13 cellular contexts compared by ENCODE assay signal in genomic region chr6:169832247-169832948, GRCh38.
A peak's percentile ranks its signal among the peaks of the same experiment; 100 is the strongest.
DNase-seq lines count a peak whose midpoint lies in the region; FAIRE-seq and TF ChIP-seq lines count a peak whose summit lies in the region.
"Had no signal": no experiment of that assay in that cellular context is flagged by ENCODE, and none has a peak within 500 bp of the region (broad histone marks: within the 10 kb centered on the region; RNA-seq: fewer than 3 reads in every experiment).

No MANE protein-coding gene starts in this region.

- POLR2A ChIA-PET in MCF 10A (lab: Yijun Ruan, JAX): interaction anchor here (0.9 to 1.3 kb wide), 3 partner anchors 42 to 685 kb away, joined by 4 to 12 read pairs (median 5); no protein-coding TSS in a partner anchor

- dilution Hi-C loops in mammary epithelial cell (cut with HindIII; ENCODE audit: low sequenced_read_pairs): loop anchor here (10.0 to 25.0 kb wide), 3 partner anchors 132 to 432 kb away; no protein-coding TSS in a partner anchor

- in situ Hi-C loops in mammary epithelial cell (cut with MboI; ENCODE audit: low sequenced_read_pairs in 2 of 2): loop anchor here in 1 of 2 donors (25.0 kb wide), 1 partner anchor 455 kb away; the partner anchor contains the start of gene DLL1

- CTCF ChIA-PET in mammary epithelial cell (lab: Charles Lee; ENCODE audit: low non-redundant PET) (interaction anchor here (0.6 to 1.3 kb wide), 5 partner anchors 28 to 460 kb away, joined by 4 to 21 read pairs (median 5); partner anchors contain the start of gene DLL1), MCF 10A (lab: Yijun Ruan, JAX) (interaction anchor here (0.6 to 3.8 kb wide), 51 partner anchors 9 to 876 kb away, joined by 3 to 65 read pairs (median 4); partner anchors contain the start of genes DLL1 and PSMB1)

- FAIRE-seq in bronchial epithelial cell (lab: Jason Lieb, UNC): no peak
- FAIRE-seq: HTR-8/SVneo had no signal

- H3K4me3 Mint-ChIP-seq in MCF 10A (ENCODE audit: unreplicated experiment) (no peak overlapping the region), type B pancreatic cell (peak overlapping the region; percentile 9), neural progenitor cell (no peak overlapping the region)
- H3K4me3 Mint-ChIP-seq: stimulated activated effector memory CD8-positive, alpha-beta T cell treated with anti-CD3 and anti-CD28 coated beads, Interleukin-12 subunit alpha, Interleukin-12 subunit beta, amount 100 ng/mL, for 72 hours had no signal

- H3K9me3 ChIP-seq in mammary epithelial cell (replicated peaks; ENCODE audit: insufficient read depth, low read length): no peaks in the 10 kb centered on the region
- no peaks in the 10 kb centered on the region for H3K9me3 ChIP-seq in neural progenitor cell (ENCODE audit: low read depth)
- H3K9me3 ChIP-seq: sigmoid colon had no signal

- H3K36me3 Mint-ChIP-seq in MCF 10A (ENCODE audit: insufficient read depth, unreplicated experiment): no peaks in the 10 kb centered on the region
- no peaks in the 10 kb centered on the region for H3K36me3 Mint-ChIP-seq in type B pancreatic cell
- no peaks in the 10 kb centered on the region for H3K36me3 Mint-ChIP-seq in neural progenitor cell
- H3K36me3 Mint-ChIP-seq: stimulated activated effector memory CD8-positive, alpha-beta T cell treated with anti-CD3 and anti-CD28 coated beads, Interleukin-12 subunit alpha, Interleukin-12 subunit beta, amount 100 ng/mL, for 72 hours had no signal

- BruUV-seq in mammary epithelial cell (replicated peaks; lab: Mats Ljungman, UMichigan) (no TSS peak), MCF 10A (replicated peaks; lab: Mats Ljungman, UMichigan) (no TSS peak)

- H3K36me3 ChIP-seq in mammary epithelial cell (ENCODE audit: insufficient read depth, low read length) (no peaks in the 10 kb centered on the region), bronchial epithelial cell (ENCODE audit: control insufficient read depth, insufficient read depth, low read length) (no peaks in the 10 kb centered on the region), neural progenitor cell (no peaks in the 10 kb centered on the region)
- H3K36me3 ChIP-seq: sigmoid colon had no signal

- intact Hi-C loops in mammary epithelial cell (cut with micrococcal nuclease) (loop anchor here (5.0 to 10.0 kb wide), 5 partner anchors 312 to 542 kb away; partner anchors contain the start of gene FAM120B), MCF 10A (cut with micrococcal nuclease) (loop anchor here (5.0 to 10.0 kb wide), 2 partner anchors 102 to 875 kb away; no protein-coding TSS in a partner anchor)

- H3K9ac ChIP-seq in mammary epithelial cell (ENCODE audit: insufficient read depth, low read length) (no peak overlapping the region), neural progenitor cell (no peak overlapping the region)

- H4K20me1 ChIP-seq in mammary epithelial cell (ENCODE audit: insufficient read depth, low read length) (no peaks in the 10 kb centered on the region), neural progenitor cell (ENCODE audit: low read depth) (no peaks in the 10 kb centered on the region)

- TF ChIP-seq CTCF in mammary epithelial cell (conservative IDR thresholded peaks at IDR 0.05 in 1 of 2, IDR thresholded peaks at IDR 0.05 in 1 of 2; ENCODE audit: extremely low read depth in 1 of 2, insufficient read depth in 1 of 2, low read depth in 1 of 2, low read length in 2 of 2): no peak
- TF ChIP-seq CTCF in MCF 10A (IDR thresholded peaks at IDR 0.05; ENCODE audit: unreplicated experiment): no peak
- no peak for TF ChIP-seq CTCF in bronchial epithelial cell (IDR thresholded peaks at IDR 0.05; ENCODE audit: insufficient read depth, low read length, severe bottlenecking)
- no peak for TF ChIP-seq CTCF in type B pancreatic cell (conservative IDR thresholded peaks at IDR 0.05)
- TF ChIP-seq CTCF in neural progenitor cell (IDR thresholded peaks at IDR 0.05): no peak

- H3K79me2 ChIP-seq in mammary epithelial cell (ENCODE audit: insufficient read depth, low read length) (no peaks in the 10 kb centered on the region), neural progenitor cell (ENCODE audit: low read depth) (no peaks in the 10 kb centered on the region)

- H2AFZ ChIP-seq in mammary epithelial cell (ENCODE audit: low read depth, low read length) (peak overlapping the region; percentile 36), neural progenitor cell (replicated peaks) (no peak overlapping the region)

- H3K9me3 Mint-ChIP-seq in MCF 10A (ENCODE audit: unreplicated experiment) (no peaks in the 10 kb centered on the region), type B pancreatic cell (peaks cover 6% of the 10 kb centered on the region), neural progenitor cell (peaks cover 6% of the 10 kb centered on the region)
- H3K9me3 Mint-ChIP-seq: stimulated activated effector memory CD8-positive, alpha-beta T cell treated with anti-CD3 and anti-CD28 coated beads, Interleukin-12 subunit alpha, Interleukin-12 subunit beta, amount 100 ng/mL, for 72 hours had no signal

- no peak for DNase-seq in mammary epithelial cell
- no peak for DNase-seq in MCF 10A (ENCODE audit: unreplicated experiment)
- DNase-seq in bronchial epithelial cell (ENCODE audit: low read depth): peak; percentile 77
- DNase-seq in kidney glomerular epithelial cell (lab: John Stamatoyannopoulos, UW): peak; percentile 32
- no peak for DNase-seq in type B pancreatic cell (ENCODE audit: extremely low spot score, unreplicated experiment)
- no peak for DNase-seq in NCI-H187 treated with DMSO at 0.1 percent for 48 hours (lab: John Stamatoyannopoulos, UW)
- DNase-seq in HCEC 1CT: no peak
- no peak for DNase-seq in neural progenitor cell (ENCODE audit: low spot score)
- DNase-seq: DMS 273 treated with DMSO at 0.1 percent for 48 hours, MM.1S had no signal

- H3K27ac Mint-ChIP-seq in MCF 10A (ENCODE audit: low read depth, unreplicated experiment) (no peak overlapping the region), type B pancreatic cell (no peak overlapping the region), neural progenitor cell (no peak overlapping the region)

- H3K4me3 ChIP-seq in mammary epithelial cell (replicated peaks in 1 of 3; ENCODE audit: insufficient read depth in 1 of 3, low read depth in 2 of 3, low read length in 3 of 3) (no peak overlapping the region), bronchial epithelial cell (ENCODE audit: low read depth, low read length) (no peak overlapping the region), neural progenitor cell (no peak overlapping the region)
- H3K4me3 ChIP-seq: sigmoid colon had no signal

- no peaks in the 10 kb centered on the region for H3K27me3 ChIP-seq in mammary epithelial cell (ENCODE audit: insufficient read depth, low read length)
- no peaks in the 10 kb centered on the region for H3K27me3 ChIP-seq in bronchial epithelial cell (ENCODE audit: control insufficient read depth, insufficient read depth, low read length)
- H3K27me3 ChIP-seq in neural progenitor cell: peaks cover 14% of the 10 kb centered on the region

- H3F3A ChIP-seq in neural progenitor cell (ENCODE audit: low read depth): no peaks in the 10 kb centered on the region

- H3K4me1 ChIP-seq in mammary epithelial cell (ENCODE audit: insufficient read depth, low read length): peaks cover 20% of the 10 kb centered on the region
- H3K4me1 ChIP-seq in neural progenitor cell: no peaks in the 10 kb centered on the region

- WGBS in mammary epithelial cell (ENCODE audit: low coverage, missing lambda C conversion rate): 39% methylated on average over 4 of the region's 4 CpGs

- no peak overlapping the region for H3K27ac ChIP-seq in mammary epithelial cell (ENCODE audit: insufficient read depth, low read depth, low read length)
- no peak overlapping the region for H3K27ac ChIP-seq in neural progenitor cell
- H3K27ac ChIP-seq: sigmoid colon had no signal

- H3K4me2 ChIP-seq in mammary epithelial cell (ENCODE audit: insufficient read depth, low read depth, low read length): no peak overlapping the region
- no peak overlapping the region for H3K4me2 ChIP-seq in neural progenitor cell

- H3K27me3 Mint-ChIP-seq in MCF 10A (ENCODE audit: insufficient read depth, unreplicated experiment) (peaks cover 73% of the 10 kb centered on the region), type B pancreatic cell (peaks cover 19% of the 10 kb centered on the region), neural progenitor cell (ENCODE audit: insufficient read depth, low read depth) (peaks cover 23% of the 10 kb centered on the region)

- H3K4me1 Mint-ChIP-seq in MCF 10A (ENCODE audit: insufficient read depth, unreplicated experiment) (peaks cover 6% of the 10 kb centered on the region), type B pancreatic cell (ENCODE audit: unreplicated experiment) (peaks cover 6% of the 10 kb centered on the region), neural progenitor cell (peaks cover 25% of the 10 kb centered on the region)

Comparison
In these comparisons a context has a peak if more than half of its experiments do, and no peak if none do; other contexts are left out.
1. DNase-seq: peak in bronchial epithelial cell (single experiment) and kidney glomerular epithelial cell (single experiment); none in mammary epithelial cell (single experiment), MCF 10A (single experiment), type B pancreatic cell (single experiment), NCI-H187 treated with DMSO at 0.1 percent for 48 hours (single experiment), HCEC 1CT (single experiment) and neural progenitor cell (single experiment).